In genomic region chr2:54365661-54366060, GRCh38 we compare ENCODE assay signal across 34 cellular contexts.
"Had no signal": no experiment of that assay in that cellular context is flagged by ENCODE, and none has a peak within 500 bp of the region (broad histone marks: within the 10 kb centered on the region; RNA-seq: fewer than 3 reads in every experiment).

No MANE protein-coding gene starts in this region.

- H3K27me3 ChIP-seq: MG63 had no signal

- H3K27ac ChIP-seq: KMS-11 had no signal

- DNase-seq: Karpas-422, Kasumi-1, KG1, MG63, MM.1S, MV-4-11, NCI-H1048, NCI-H1092, NCI-H1092 treated with DMSO at 0.1 percent for 48 hours, NCI-H1105, NCI-H1105 treated with DMSO at 0.1 percent for 48 hours, NCI-H1417, NCI-H1417 treated with DMSO at 0.1 percent for 48 hours, NCI-H1436, NCI-H1436 treated with DMSO at 0.1 percent for 48 hours, NCI-H146, NCI-H1694, NCI-H1694 treated with DMSO at 0.1 percent for 48 hours, NCI-H187, NCI-H187 treated with DMSO at 0.1 percent for 48 hours, NCI-H1930, NCI-H2029, NCI-H2029 treated with DMSO at 0.1 percent for 48 hours, NCI-H2081, NCI-H2081 treated with DMSO at 0.1 percent for 48 hours, NCI-H2107, NCI-H2171, NCI-H2171 treated with DMSO at 0.1 percent for 48 hours, NCI-H2227 treated with DMSO at 0.1 percent for 48 hours, NCI-H226, NCI-H345, NCI-H446, NCI-H446 treated with DMSO at 0.1 percent for 48 hours had no signal

- H3K36me3 ChIP-seq: MG63 had no signal

- H3K4me3 ChIP-seq: MG63 had no signal

- H3K9ac ChIP-seq: KMS-11 had no signal

- H3K4me2 ChIP-seq: KMS-11 had no signal
